Comparison of ENCODE assay signal across 20 cellular contexts in the genomic region with DNA sequence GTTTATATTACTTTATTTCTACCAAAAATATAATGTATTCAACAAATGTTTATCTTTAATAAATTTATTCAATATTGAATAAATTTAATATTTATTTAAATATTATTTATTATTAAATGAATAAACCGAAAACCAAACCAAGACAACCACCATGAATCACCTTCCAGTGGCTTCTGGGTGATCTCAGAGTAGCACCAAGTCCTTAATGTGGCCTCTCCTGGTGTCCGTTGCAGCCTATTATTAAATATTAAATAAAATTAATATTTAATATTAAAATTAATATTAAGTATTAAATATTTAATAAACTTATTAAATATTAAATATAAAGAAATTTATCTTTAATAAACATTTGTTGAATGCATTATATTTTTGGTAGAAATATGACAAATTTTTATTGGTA.
A peak's percentile ranks its signal among the peaks of the same experiment; 100 is the strongest.
DNase-seq lines count a peak whose midpoint lies in the region; ATAC-seq, FAIRE-seq and TF ChIP-seq lines count a peak whose summit lies in the region.
"Had no signal": no experiment of that assay in that cellular context is flagged by ENCODE, and none has a peak within 500 bp of the region (broad histone marks: within the 10 kb centered on the region; RNA-seq: fewer than 3 reads in every experiment).

No MANE protein-coding gene starts in this region.

- H3K4me3 ChIP-seq in ascending aorta, result no peak overlapping the region
- H3K4me3 ChIP-seq: A549; BLaER1 treated with 17β-estradiol and CSF1 and Interleukin-3, amounts not matched to agents 10 nM and 100 nM; GM12878 had no signal

- H3K36me3 ChIP-seq in ascending aorta, result no peaks in the 10 kb centered on the region
- H3K36me3 ChIP-seq: BLaER1 treated with 17β-estradiol and CSF1 and Interleukin-3, amounts not matched to agents 10 nM and 100 nM had no signal

- intact Hi-C loops in ascending aorta (cut with DNase I), result no loop called here

- no peaks in the 10 kb centered on the region for H3K4me1 ChIP-seq in ascending aorta
- H3K4me1 ChIP-seq: A549; BLaER1 treated with 17β-estradiol and CSF1 and Interleukin-3, amounts not matched to agents 10 nM and 100 nM; Caco-2 had no signal

- DNase-seq in KBM-7, result no peak
- DNase-seq in ascending aorta (ENCODE audit: low spot score in 2 of 2), result no peak
- DNase-seq: 8988T; AML-193; Caco-2; Calu3; CD4-positive, alpha-beta T cell; CD8-positive, alpha-beta T cell; DMS79 treated with DMSO at 0.1 percent for 48 hours; GDM1 had no signal

- ATAC-seq in esophagus mucosa, result no peak
- ATAC-seq: A549; CD8-positive, alpha-beta T cell; GM12878 had no signal

- no peaks in the 10 kb centered on the region for H3K9me3 ChIP-seq in ascending aorta
- H3K9me3 ChIP-seq: A549; BLaER1 treated with 17β-estradiol and CSF1 and Interleukin-3, amounts not matched to agents 10 nM and 100 nM; Caco-2 had no signal

- no peak for TF ChIP-seq CTCF in ascending aorta (IDR thresholded peaks at IDR 0.05)

- H3K27me3 ChIP-seq in ascending aorta, result no peaks in the 10 kb centered on the region
- H3K27me3 ChIP-seq: BLaER1 treated with 17β-estradiol and CSF1 and Interleukin-3, amounts not matched to agents 10 nM and 100 nM had no signal

- H3K27ac ChIP-seq in ascending aorta, result no peak overlapping the region
- H3K27ac ChIP-seq: A549; BLaER1 treated with 17β-estradiol and CSF1 and Interleukin-3, amounts not matched to agents 10 nM and 100 nM; C4-2B had no signal

- FAIRE-seq in G401.6 (lab: Jason Lieb, UNC) (peak; percentile 45), colon (lab: Jason Lieb, UNC) (peak; percentile 31)
- FAIRE-seq: A549, D721Med, GM12878, GM12892, GM18507 had no signal

- in situ Hi-C loops in KBM-7 (cut with MboI; ENCODE audit: low pct_unique_long_range_greater_than_20kb, low sequenced_read_pairs), result no loop called here
